24 cellular contexts compared by ENCODE assay signal in the genomic region with DNA sequence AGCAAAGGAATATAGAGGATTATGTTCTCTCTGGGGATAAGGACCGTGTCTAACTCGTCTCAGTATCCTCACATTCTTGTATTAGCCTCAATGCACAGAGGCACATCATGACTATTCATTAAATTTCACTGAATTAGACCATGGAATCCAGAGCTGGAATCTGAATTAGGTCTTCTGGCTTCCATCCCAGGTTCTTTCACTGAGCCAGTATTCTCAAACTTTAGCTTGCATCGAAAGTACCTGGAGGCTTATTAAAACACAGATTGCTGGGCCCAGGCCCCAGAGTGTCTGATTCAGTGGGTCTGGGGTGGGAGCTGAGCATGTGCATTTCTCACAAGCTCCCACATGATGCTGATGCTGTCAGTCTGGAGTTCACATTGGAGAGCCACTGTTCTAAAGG.
A peak's percentile ranks its signal among the peaks of the same experiment; 100 is the strongest.
DNase-seq lines count a peak whose midpoint lies in the region; ATAC-seq and TF ChIP-seq lines count a peak whose summit lies in the region.
"Had no signal": no experiment of that assay in that cellular context is flagged by ENCODE, and none has a peak within 500 bp of the region (broad histone marks: within the 10 kb centered on the region; RNA-seq: fewer than 3 reads in every experiment).

No MANE protein-coding gene starts in this region.

- H3K36me3 Mint-ChIP-seq in CD4-positive, alpha-beta T cell (ENCODE audit: low read depth) = no peaks in the 10 kb centered on the region
- H3K36me3 Mint-ChIP-seq: naive thymus-derived CD8-positive, alpha-beta T cell had no signal

- H3K36me3 ChIP-seq in thoracic aorta = no peaks in the 10 kb centered on the region
- H3K36me3 ChIP-seq: adrenal gland had no signal

- H3K27ac ChIP-seq in thoracic aorta = peak overlapping the region; percentile 75 to 76
- H3K27ac ChIP-seq in CD4-positive, alpha-beta T cell (ENCODE audit: low read depth, low read length) = no peak overlapping the region

- peak; percentile 39 for DNase-seq in M059J (ENCODE audit: low read depth)
- DNase-seq in astrocyte of the spinal cord (ENCODE audit: low read depth, low spot score) = peak; percentile 69
- DNase-seq in iris pigment epithelial cell (ENCODE audit: low read depth) = peak; percentile 31
- DNase-seq in thoracic aorta (ENCODE audit: low spot score) = no peak
- no peak for DNase-seq in mucosa of gallbladder (ENCODE audit: low spot score)
- no peak for DNase-seq in CD4-positive, alpha-beta T cell
- DNase-seq: activated CD4-positive, alpha-beta T cell treated with anti-CD3 and anti-CD28 coated beads for 36 hours; activated naive CD4-positive, alpha-beta T cell; adrenal gland; CD8-positive, alpha-beta memory T cell; DMS53; dorsolateral prefrontal cortex; H7; left cardiac atrium; naive thymus-derived CD8-positive, alpha-beta T cell; NCI-H146; NCI-H2171 treated with DMSO at 0.1 percent for 48 hours; NCI-H524 treated with DMSO at 0.1 percent for 48 hours; stimulated activated CD4-positive, alpha-beta T cell treated with anti-CD3 and anti-CD28 coated beads, Interleukin-12 subunit alpha, Interleukin-12 subunit beta, amount 100 ng/mL, for 4 hours; T-helper 2 cell had no signal

- H3K4me1 ChIP-seq in thoracic aorta (ENCODE audit: control insufficient read depth in 1 of 2, low read depth in 2 of 2) = peaks cover 50 to 76% of the 10 kb centered on the region in 2 donors

- no peak overlapping the region for H3K27ac Mint-ChIP-seq in CD4-positive, alpha-beta T cell
- H3K27ac Mint-ChIP-seq: activated CD4-positive, alpha-beta T cell treated with anti-CD3 and anti-CD28 coated beads for 36 hours; naive thymus-derived CD8-positive, alpha-beta T cell; stimulated activated naive CD8-positive, alpha-beta T cell treated with anti-CD3 and anti-CD28 coated beads, Interleukin-15, Interleukin-2, amounts not matched to agents 100 ng/mL and 50 ng/mL, for 24 hours; type B pancreatic cell had no signal

- H3K9me3 ChIP-seq in thoracic aorta = no peaks in the 10 kb centered on the region
- H3K9me3 ChIP-seq in CD4-positive, alpha-beta T cell (ENCODE audit: control insufficient read depth, low read length) = no peaks in the 10 kb centered on the region
- H3K9me3 ChIP-seq: adrenal gland had no signal

- TF ChIP-seq CTCF in astrocyte of the spinal cord (IDR thresholded peaks at IDR 0.05; ENCODE audit: low read depth, low read length) = no peak
- no peak for TF ChIP-seq CTCF in thoracic aorta (IDR thresholded peaks at IDR 0.05)
- no peak for TF ChIP-seq CTCF in CD4-positive, alpha-beta T cell (IDR thresholded peaks at IDR 0.05)

- POLR2A ChIA-PET in CD4-positive, alpha-beta T cell (lab: Charles Lee) = no interaction called here

- no peaks in the 10 kb centered on the region for H3K27me3 ChIP-seq in thoracic aorta (replicated peaks; ENCODE audit: insufficient read depth)
- no peaks in the 10 kb centered on the region for H3K27me3 ChIP-seq in CD4-positive, alpha-beta T cell (ENCODE audit: control insufficient read depth, insufficient read depth, low read length)
- H3K27me3 ChIP-seq: adrenal gland, dorsolateral prefrontal cortex had no signal

- intact Hi-C loops in CD4-positive, alpha-beta T cell (cut with DNase I, micrococcal nuclease) = no loop called here

- no peaks in the 10 kb centered on the region for H3K4me1 Mint-ChIP-seq in CD4-positive, alpha-beta T cell (ENCODE audit: low read depth)
- H3K4me1 Mint-ChIP-seq: CD8-positive, alpha-beta memory T cell had no signal

- no peak overlapping the region for H3K4me3 Mint-ChIP-seq in CD4-positive, alpha-beta T cell
- H3K4me3 Mint-ChIP-seq: activated CD4-positive, alpha-beta T cell treated with anti-CD3 and anti-CD28 coated beads for 36 hours; CD8-positive, alpha-beta memory T cell; naive thymus-derived CD8-positive, alpha-beta T cell; stimulated activated naive CD8-positive, alpha-beta T cell treated with anti-CD3 and anti-CD28 coated beads, Interleukin-15, Interleukin-2, amounts not matched to agents 100 ng/mL and 50 ng/mL, for 24 hours; type B pancreatic cell had no signal

- no peaks in the 10 kb centered on the region for H3K9me3 Mint-ChIP-seq in CD4-positive, alpha-beta T cell
- H3K9me3 Mint-ChIP-seq: CD8-positive, alpha-beta memory T cell; naive thymus-derived CD8-positive, alpha-beta T cell; stimulated activated naive CD8-positive, alpha-beta T cell treated with anti-CD3 and anti-CD28 coated beads, Interleukin-15, Interleukin-2, amounts not matched to agents 100 ng/mL and 50 ng/mL, for 24 hours; type B pancreatic cell had no signal

- no peaks in the 10 kb centered on the region for H3K27me3 Mint-ChIP-seq in CD4-positive, alpha-beta T cell
- H3K27me3 Mint-ChIP-seq: activated CD4-positive, alpha-beta T cell treated with anti-CD3 and anti-CD28 coated beads for 36 hours; CD8-positive, alpha-beta memory T cell; naive thymus-derived CD8-positive, alpha-beta T cell; stimulated activated naive CD8-positive, alpha-beta T cell treated with anti-CD3 and anti-CD28 coated beads, Interleukin-15, Interleukin-2, amounts not matched to agents 100 ng/mL and 50 ng/mL, for 24 hours; type B pancreatic cell had no signal

- CTCF ChIA-PET in CD4-positive, alpha-beta T cell (lab: Charles Lee) = no interaction called here

- no peak for ATAC-seq in thoracic aorta (ENCODE audit: insufficient number of reproducible peaks, low FRiP score, low read depth)
- ATAC-seq in CD4-positive, alpha-beta T cell (ENCODE audit: poor library complexity) = no peak
- ATAC-seq in HG03565 (IDR thresholded peaks at IDR 0.05; ENCODE audit: unreplicated experiment) = no peak
- ATAC-seq in HG03135 (IDR thresholded peaks at IDR 0.05; ENCODE audit: unreplicated experiment) = no peak
- ATAC-seq: activated CD4-positive, alpha-beta T cell treated with anti-CD3 and anti-CD28 coated beads for 36 hours; naive thymus-derived CD8-positive, alpha-beta T cell had no signal

- in situ Hi-C loops in astrocyte of the spinal cord (cut with HindIII; ENCODE audit: low sequenced_read_pairs) = no loop called here

- no peak overlapping the region for H3K4me3 ChIP-seq in astrocyte of the spinal cord (ENCODE audit: low read depth, low read length)
- no peak overlapping the region for H3K4me3 ChIP-seq in thoracic aorta
- H3K4me3 ChIP-seq: adrenal gland, dorsolateral prefrontal cortex had no signal

Comparison
In these comparisons a context has a peak if more than half of its experiments do, and no peak if none do; other contexts are left out.
1. DNase-seq: peak in M059J (single experiment), astrocyte of the spinal cord (single experiment) and iris pigment epithelial cell (single experiment); none in thoracic aorta (single experiment), mucosa of gallbladder (single experiment) and CD4-positive, alpha-beta T cell (0 of 10).